Comparison of ENCODE assay signal across 15 cellular contexts in the genomic region with DNA sequence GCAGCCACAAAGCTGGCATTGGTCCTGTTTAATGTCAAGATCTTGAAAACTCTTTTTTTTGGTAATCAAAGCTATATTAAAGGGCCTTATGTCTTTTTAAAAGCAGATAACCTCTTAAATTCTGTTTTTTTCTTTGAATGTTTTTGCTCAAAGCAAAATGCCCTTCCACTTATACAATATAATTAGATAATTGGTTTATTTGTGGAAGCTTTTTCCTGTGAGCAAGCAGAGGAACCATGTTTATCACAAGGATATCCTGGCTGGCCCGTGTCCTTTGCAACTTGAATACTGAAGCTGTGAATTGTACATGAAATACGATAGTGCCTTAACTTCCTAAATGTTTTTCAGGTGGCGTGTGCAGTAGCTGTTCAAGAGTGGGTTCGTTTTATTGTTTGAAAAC. TPM values are rescaled to one million over a fixed set of nuclear protein-coding genes. Genes with fewer than 3 reads are reported as not detected.
"Had no signal": no experiment of that assay in that cellular context is flagged by ENCODE, and none has a peak within 500 bp of the region (broad histone marks: within the 10 kb centered on the region; RNA-seq: fewer than 3 reads in every experiment).

No MANE protein-coding gene starts in this region.

- ATAC-seq: activated T-cell treated with anti-CD3 and anti-CD28 coated beads, Interleukin-2, amount 50 U/mL, for 4 hours; mucosa of descending colon; naive thymus-derived CD8-positive, alpha-beta T cell; stimulated activated naive B cell treated with anti-CD40 and anti-IgM and Interleukin-4, amounts not matched to agents 10 μg/mL and 1 μg/mL and 100 μg/mL, for 72 hours had no signal

- DNase-seq: activated CD4-positive, alpha-beta T cell treated with anti-CD3 and anti-CD28 coated beads for 1 hour; activated CD4-positive, alpha-beta T cell treated with anti-CD3 and anti-CD28 coated beads, Interleukin-2, amount 50 U/mL, for 48 hours; activated gamma-delta T cell; activated T-cell treated with anti-CD3 and anti-CD28 coated beads, Interleukin-2, amount 50 U/mL, for 4 hours; anterior cingulate cortex; hypothalamus; mucosa of descending colon; naive thymus-derived CD8-positive, alpha-beta T cell; occipital lobe; sigmoid colon; stimulated activated CD4-positive, alpha-beta T cell treated with anti-CD3 and anti-CD28 coated beads, Interleukin-2, amount 100 ng/mL, for 24 hours; stimulated activated naive B cell treated with anti-CD40 and anti-IgM and Interleukin-4, amounts not matched to agents 10 μg/mL and 1 μg/mL and 100 μg/mL, for 72 hours; substantia nigra; T-helper 9 cell; transverse colon had no signal

- H3K4me3 ChIP-seq: mucosa of descending colon, sigmoid colon, transverse colon had no signal

- H3K9me3 ChIP-seq: mucosa of descending colon, sigmoid colon, transverse colon had no signal

- H3K36me3 ChIP-seq: sigmoid colon, transverse colon had no signal

- H3K27me3 ChIP-seq: sigmoid colon, transverse colon had no signal

- H3K27ac ChIP-seq: sigmoid colon, transverse colon had no signal

RNA-seq across cellular contexts. Expression of gene ST3GAL6, which starts 2.6 kb away (rescaled TPM):
- total RNA-seq: naive thymus-derived CD8-positive, alpha-beta T cell had no signal
